Comparison of ENCODE assay signal across 17 cellular contexts in the genomic region with DNA sequence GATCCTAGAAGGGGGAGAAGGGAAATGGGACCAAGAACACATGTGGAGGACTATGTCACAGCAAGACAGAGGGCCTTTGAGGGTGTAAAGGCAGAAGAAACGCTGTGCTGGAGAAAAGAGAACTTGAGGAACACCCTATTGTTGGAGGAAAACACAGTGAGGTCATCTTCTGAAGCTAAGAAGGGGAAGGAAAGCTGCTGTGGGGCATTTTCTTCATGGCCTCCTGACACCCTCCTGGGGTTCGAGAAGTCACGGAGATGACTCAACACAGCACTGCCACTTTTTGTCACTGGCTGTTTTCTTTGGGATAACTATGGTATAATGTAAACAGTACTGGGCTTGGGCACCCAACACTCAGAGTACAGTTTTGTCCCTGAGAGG.
A peak's percentile ranks its signal among the peaks of the same experiment; 100 is the strongest.
DNase-seq lines count a peak whose midpoint lies in the region; ATAC-seq and TF ChIP-seq lines count a peak whose summit lies in the region.
"Had no signal": no experiment of that assay in that cellular context is flagged by ENCODE, and none has a peak within 500 bp of the region (broad histone marks: within the 10 kb centered on the region; RNA-seq: fewer than 3 reads in every experiment).

No MANE protein-coding gene starts in this region.

- H3K4me1 ChIP-seq in ascending aorta = no peaks in the 10 kb centered on the region
- H3K4me1 ChIP-seq: adrenal gland, HAP-1 had no signal

- no peak overlapping the region for H3K27ac ChIP-seq in ascending aorta
- H3K27ac ChIP-seq: adrenal gland had no signal

- no peaks in the 10 kb centered on the region for H3K9me3 ChIP-seq in ascending aorta
- H3K9me3 ChIP-seq: adrenal gland; BLaER1 treated with 17β-estradiol and CSF1 and Interleukin-3, amounts not matched to agents 10 nM and 100 nM; HAP-1 had no signal

- no peaks in the 10 kb centered on the region for H3K27me3 ChIP-seq in ascending aorta
- H3K27me3 ChIP-seq: adrenal gland; BLaER1 treated with 17β-estradiol and CSF1 and Interleukin-3, amounts not matched to agents 10 nM and 100 nM had no signal

- no peaks in the 10 kb centered on the region for H3K36me3 ChIP-seq in ascending aorta
- H3K36me3 ChIP-seq: adrenal gland; BLaER1 treated with 17β-estradiol and CSF1 and Interleukin-3, amounts not matched to agents 10 nM and 100 nM; HAP-1 had no signal

- intact Hi-C loops in posterior cingulate gyrus (cut with DNase I) (no loop called here), ascending aorta (cut with DNase I) (no loop called here)

- no peak overlapping the region for H3K4me3 ChIP-seq in ascending aorta
- H3K4me3 ChIP-seq: adrenal gland; BLaER1 treated with 17β-estradiol and CSF1 and Interleukin-3, amounts not matched to agents 10 nM and 100 nM; HAP-1 had no signal

- ATAC-seq in GM19025 (IDR thresholded peaks at IDR 0.05; ENCODE audit: low read depth, unreplicated experiment) = peak; percentile 16
- peak; percentile 12 for ATAC-seq in HG02678 (IDR thresholded peaks at IDR 0.05; ENCODE audit: unreplicated experiment)
- ATAC-seq in HG03565 (IDR thresholded peaks at IDR 0.05; ENCODE audit: unreplicated experiment) = peak; percentile 14
- ATAC-seq: activated T-cell treated with anti-CD3 and anti-CD28 coated beads, Interleukin-2, amount 50 U/mL, for 72 hours; left lobe of liver; Panc1 had no signal

- DNase-seq in medulla oblongata (ENCODE audit: extremely low spot score) (peak; percentile 18), Kasumi-1 (lab: John Stamatoyannopoulos, UW) (no peak), posterior cingulate gyrus (no peak), NCI-H2081 (lab: John Stamatoyannopoulos, UW) (no peak), ascending aorta (ENCODE audit: low spot score in 2 of 2) (no peak)
- DNase-seq: activated CD4-positive, alpha-beta T cell treated with anti-CD3 and anti-CD28 coated beads for 4 hours; activated T-cell treated with anti-CD3 and anti-CD28 coated beads, Interleukin-2, amount 50 U/mL, for 72 hours; hippocampal formation; NCI-H2227 treated with DMSO at 0.1 percent for 48 hours had no signal

- TF ChIP-seq CTCF in ascending aorta (IDR thresholded peaks at IDR 0.05) = no peak
